14 cellular contexts compared by ENCODE assay signal in the genomic region with DNA sequence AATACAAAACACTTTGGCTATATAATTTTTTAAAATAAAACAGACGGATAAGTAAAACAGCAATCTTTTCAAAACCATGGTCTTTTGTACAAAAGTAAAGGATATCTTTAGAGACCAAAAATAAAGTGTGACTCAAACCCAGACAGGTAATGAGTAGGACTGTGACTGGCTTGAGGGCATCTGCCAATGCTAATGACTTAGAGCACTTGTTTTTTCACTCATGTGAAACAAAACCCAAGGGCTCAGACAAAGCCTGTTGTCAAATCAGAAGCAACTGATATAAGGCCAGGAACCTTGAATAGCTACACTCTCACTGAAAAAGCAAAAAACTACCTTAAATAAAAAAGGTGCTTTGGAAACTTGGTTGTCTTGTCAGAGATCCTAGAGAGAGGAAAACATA.
DNase-seq lines count a peak whose midpoint lies in the region; ATAC-seq and TF ChIP-seq lines count a peak whose summit lies in the region.
"Had no signal": no experiment of that assay in that cellular context is flagged by ENCODE, and none has a peak within 500 bp of the region (broad histone marks: within the 10 kb centered on the region; RNA-seq: fewer than 3 reads in every experiment).

No MANE protein-coding gene starts in this region.

- H3K4me1 Mint-ChIP-seq in T-helper 17 cell = no peaks in the 10 kb centered on the region
- H3K4me1 Mint-ChIP-seq: activated B cell treated with CpG ODN at 0.5 μM for 24 hours, neural crest cell had no signal

- H3K4me1 ChIP-seq in ascending aorta (no peaks in the 10 kb centered on the region), vagina (no peaks in the 10 kb centered on the region)
- H3K4me1 ChIP-seq: BLaER1 treated with 17β-estradiol and CSF1 and Interleukin-3, amounts not matched to agents 10 nM and 100 nM; upper lobe of left lung had no signal

- H3K36me3 ChIP-seq in ascending aorta (no peaks in the 10 kb centered on the region), vagina (no peaks in the 10 kb centered on the region)
- H3K36me3 ChIP-seq: BLaER1 treated with 17β-estradiol and CSF1 and Interleukin-3, amounts not matched to agents 10 nM and 100 nM; upper lobe of left lung had no signal

- intact Hi-C loops in ascending aorta (cut with DNase I) (no loop called here), vagina (cut with DNase I) (no loop called here)

- H3K27ac ChIP-seq in ascending aorta = no peak overlapping the region
- H3K27ac ChIP-seq in vagina = no peak overlapping the region
- H3K27ac ChIP-seq: BLaER1 treated with 17β-estradiol and CSF1 and Interleukin-3, amounts not matched to agents 10 nM and 100 nM; upper lobe of left lung had no signal

- peak; percentile 85 for ATAC-seq in GM19438 (IDR thresholded peaks at IDR 0.05; ENCODE audit: low read depth, unreplicated experiment)
- peak; percentile 98 for ATAC-seq in HG02938 (IDR thresholded peaks at IDR 0.05; ENCODE audit: unreplicated experiment)
- no peak for ATAC-seq in T-helper 17 cell

- H3K9me3 ChIP-seq in ascending aorta (no peaks in the 10 kb centered on the region), vagina (no peaks in the 10 kb centered on the region), T-helper 17 cell (ENCODE audit: control insufficient read depth, low read length, poor library complexity, severe bottlenecking) (no peaks in the 10 kb centered on the region)
- H3K9me3 ChIP-seq: BLaER1 treated with 17β-estradiol and CSF1 and Interleukin-3, amounts not matched to agents 10 nM and 100 nM; upper lobe of left lung had no signal

- DNase-seq in GM13976 (ENCODE audit: low spot score) (peak; percentile 28), NCI-H187 treated with DMSO at 0.1 percent for 48 hours (lab: John Stamatoyannopoulos, UW) (peak; percentile 50), ascending aorta (ENCODE audit: low spot score in 2 of 2) (no peak), globus pallidus (ENCODE audit: low spot score) (no peak), vagina (ENCODE audit: extremely low spot score in 2 of 2) (no peak), T-helper 17 cell (no peak)
- DNase-seq: activated B cell treated with CpG ODN at 0.5 μM for 24 hours, Kasumi-1, upper lobe of left lung had no signal

- no peaks in the 10 kb centered on the region for H3K27me3 Mint-ChIP-seq in T-helper 17 cell
- H3K27me3 Mint-ChIP-seq: activated B cell treated with CpG ODN at 0.5 μM for 24 hours; activated naive CD8-positive, alpha-beta T cell had no signal

- no peak for TF ChIP-seq POLR2A in vagina (IDR thresholded peaks at IDR 0.05)

- in situ Hi-C loops in GM13976 (cut with MboI; ENCODE audit: low sequenced_read_pairs, unreplicated experiment) = no loop called here

- H3K27ac Mint-ChIP-seq in T-helper 17 cell = no peak overlapping the region
- H3K27ac Mint-ChIP-seq: activated B cell treated with CpG ODN at 0.5 μM for 24 hours; activated naive CD8-positive, alpha-beta T cell had no signal

- H3K4me3 Mint-ChIP-seq in T-helper 17 cell = no peak overlapping the region
- H3K4me3 Mint-ChIP-seq: activated B cell treated with CpG ODN at 0.5 μM for 24 hours; activated naive CD8-positive, alpha-beta T cell; neural crest cell had no signal

- H3K27me3 ChIP-seq in ascending aorta (no peaks in the 10 kb centered on the region), vagina (no peaks in the 10 kb centered on the region)
- H3K27me3 ChIP-seq: BLaER1 treated with 17β-estradiol and CSF1 and Interleukin-3, amounts not matched to agents 10 nM and 100 nM; upper lobe of left lung had no signal

- no peaks in the 10 kb centered on the region for H3K36me3 Mint-ChIP-seq in T-helper 17 cell (ENCODE audit: low read depth)

- H3K4me3 ChIP-seq in ascending aorta = no peak overlapping the region
- no peak overlapping the region for H3K4me3 ChIP-seq in vagina
- H3K4me3 ChIP-seq: BLaER1 treated with 17β-estradiol and CSF1 and Interleukin-3, amounts not matched to agents 10 nM and 100 nM; upper lobe of left lung had no signal

- TF ChIP-seq CTCF in GM13976 (IDR thresholded peaks at IDR 0.05; ENCODE audit: borderline replicate concordance, control extremely low read depth, extremely low read depth, insufficient read depth, missing control alignments) (no peak), ascending aorta (IDR thresholded peaks at IDR 0.05) (no peak), vagina (IDR thresholded peaks at IDR 0.05) (no peak)

Comparison
In these comparisons a context has a peak if more than half of its experiments do, and no peak if none do; other contexts are left out.
1. DNase-seq: peak in GM13976 (single experiment) and NCI-H187 treated with DMSO at 0.1 percent for 48 hours (single experiment); none in ascending aorta (0 of 2), globus pallidus (single experiment), vagina (0 of 2) and T-helper 17 cell (0 of 3).